Comparison of ENCODE assay signal across 1 cellular context in the genomic region with DNA sequence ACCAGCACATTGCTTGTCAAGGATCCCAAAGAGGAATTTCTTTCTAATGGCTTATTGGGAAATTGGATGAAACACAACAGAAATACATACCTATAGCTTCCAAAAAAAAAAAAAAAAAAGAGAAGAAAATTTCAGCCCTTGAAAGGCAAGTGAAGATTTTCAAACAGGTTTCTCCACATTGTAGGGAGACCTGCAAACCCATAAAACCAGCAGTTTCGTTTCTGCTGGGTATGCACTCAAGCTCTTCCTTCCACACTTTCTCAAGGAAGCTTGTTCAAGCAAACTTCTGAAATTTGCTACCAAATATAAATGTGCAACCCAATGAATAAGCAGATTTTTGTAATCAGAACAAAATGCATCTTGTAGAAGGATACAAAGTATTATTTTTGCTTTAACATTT.
TF ChIP-seq lines count a peak whose summit lies in the region.

No MANE protein-coding gene starts in this region.

TF ChIP-seq in GM12878, 131 proteins besides CTCF, POLR2A, EP300 and RAD21:
- TF ChIP-seq, protein P1, sequence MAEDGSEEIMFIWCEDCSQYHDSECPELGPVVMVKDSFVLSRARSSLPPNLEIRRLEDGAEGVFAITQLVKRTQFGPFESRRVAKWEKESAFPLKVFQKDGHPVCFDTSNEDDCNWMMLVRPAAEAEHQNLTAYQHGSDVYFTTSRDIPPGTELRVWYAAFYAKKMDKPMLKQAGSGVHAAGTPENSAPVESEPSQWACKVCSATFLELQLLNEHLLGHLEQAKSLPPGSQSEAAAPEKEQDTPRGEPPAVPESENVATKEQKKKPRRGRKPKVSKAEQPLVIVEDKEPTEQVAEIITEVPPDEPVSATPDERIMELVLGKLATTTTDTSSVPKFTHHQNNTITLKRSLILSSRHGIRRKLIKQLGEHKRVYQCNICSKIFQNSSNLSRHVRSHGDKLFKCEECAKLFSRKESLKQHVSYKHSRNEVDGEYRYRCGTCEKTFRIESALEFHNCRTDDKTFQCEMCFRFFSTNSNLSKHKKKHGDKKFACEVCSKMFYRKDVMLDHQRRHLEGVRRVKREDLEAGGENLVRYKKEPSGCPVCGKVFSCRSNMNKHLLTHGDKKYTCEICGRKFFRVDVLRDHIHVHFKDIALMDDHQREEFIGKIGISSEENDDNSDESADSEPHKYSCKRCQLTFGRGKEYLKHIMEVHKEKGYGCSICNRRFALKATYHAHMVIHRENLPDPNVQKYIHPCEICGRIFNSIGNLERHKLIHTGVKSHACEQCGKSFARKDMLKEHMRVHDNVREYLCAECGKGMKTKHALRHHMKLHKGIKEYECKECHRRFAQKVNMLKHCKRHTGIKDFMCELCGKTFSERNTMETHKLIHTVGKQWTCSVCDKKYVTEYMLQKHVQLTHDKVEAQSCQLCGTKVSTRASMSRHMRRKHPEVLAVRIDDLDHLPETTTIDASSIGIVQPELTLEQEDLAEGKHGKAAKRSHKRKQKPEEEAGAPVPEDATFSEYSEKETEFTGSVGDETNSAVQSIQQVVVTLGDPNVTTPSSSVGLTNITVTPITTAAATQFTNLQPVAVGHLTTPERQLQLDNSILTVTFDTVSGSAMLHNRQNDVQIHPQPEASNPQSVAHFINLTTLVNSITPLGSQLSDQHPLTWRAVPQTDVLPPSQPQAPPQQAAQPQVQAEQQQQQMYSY (CRISPR knock-in tag; IDR thresholded peaks at IDR 0.05) = no peak
- TF ChIP-seq HCFC1 (IDR thresholded peaks at IDR 0.05; ENCODE audit: low read length) (no peak), RAD51 (IDR thresholded peaks at IDR 0.05) (no peak), WRNIP1 (IDR thresholded peaks at IDR 0.05; ENCODE audit: borderline replicate concordance, low read depth, low read length) (no peak), EGR1 (IDR thresholded peaks at IDR 0.05; ENCODE audit: borderline replicate concordance in 1 of 2, low read depth in 2 of 2, low read length in 2 of 2) (no peak), ATF3 (IDR thresholded peaks at IDR 0.05; ENCODE audit: borderline replicate concordance, extremely low read depth, low read depth, low read length) (no peak), MAX (IDR thresholded peaks at IDR 0.05; ENCODE audit: low read depth, low read length) (no peak), PAX5 (IDR thresholded peaks at IDR 0.05; ENCODE audit: borderline replicate concordance, low read depth, low read length) (no peak), GATAD2B (conservative IDR thresholded peaks at IDR 0.05; ENCODE audit: low read depth) (no peak)
- TF ChIP-seq, protein P2, sequence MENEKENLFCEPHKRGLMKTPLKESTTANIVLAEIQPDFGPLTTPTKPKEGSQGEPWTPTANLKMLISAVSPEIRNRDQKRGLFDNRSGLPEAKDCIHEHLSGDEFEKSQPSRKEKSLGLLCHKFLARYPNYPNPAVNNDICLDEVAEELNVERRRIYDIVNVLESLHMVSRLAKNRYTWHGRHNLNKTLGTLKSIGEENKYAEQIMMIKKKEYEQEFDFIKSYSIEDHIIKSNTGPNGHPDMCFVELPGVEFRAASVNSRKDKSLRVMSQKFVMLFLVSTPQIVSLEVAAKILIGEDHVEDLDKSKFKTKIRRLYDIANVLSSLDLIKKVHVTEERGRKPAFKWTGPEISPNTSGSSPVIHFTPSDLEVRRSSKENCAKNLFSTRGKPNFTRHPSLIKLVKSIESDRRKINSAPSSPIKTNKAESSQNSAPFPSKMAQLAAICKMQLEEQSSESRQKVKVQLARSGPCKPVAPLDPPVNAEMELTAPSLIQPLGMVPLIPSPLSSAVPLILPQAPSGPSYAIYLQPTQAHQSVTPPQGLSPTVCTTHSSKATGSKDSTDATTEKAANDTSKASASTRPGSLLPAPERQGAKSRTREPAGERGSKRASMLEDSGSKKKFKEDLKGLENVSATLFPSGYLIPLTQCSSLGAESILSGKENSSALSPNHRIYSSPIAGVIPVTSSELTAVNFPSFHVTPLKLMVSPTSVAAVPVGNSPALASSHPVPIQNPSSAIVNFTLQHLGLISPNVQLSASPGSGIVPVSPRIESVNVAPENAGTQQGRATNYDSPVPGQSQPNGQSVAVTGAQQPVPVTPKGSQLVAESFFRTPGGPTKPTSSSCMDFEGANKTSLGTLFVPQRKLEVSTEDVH (IDR thresholded peaks at IDR 0.05; ENCODE audit: low read depth, partially characterized antibody) = no peak
